Comparison of ENCODE assay signal across 9 cellular contexts in genomic region chr19:1490020-1490310, GRCh38. TPM values are rescaled to one million over a fixed set of nuclear protein-coding genes. Genes with fewer than 3 reads are reported as not detected.
DNase-seq lines count a peak whose midpoint lies in the region; ATAC-seq, FAIRE-seq and TF ChIP-seq lines count a peak whose summit lies in the region.
"Had no signal": no experiment of that assay in that cellular context is flagged by ENCODE, and none has a peak within 500 bp of the region (broad histone marks: within the 10 kb centered on the region; RNA-seq: fewer than 3 reads in every experiment).

No MANE protein-coding gene starts in this region.

- intact Hi-C loops in CD8-positive, alpha-beta T cell (cut with DNase I, micrococcal nuclease) = loop anchor here (1.0 to 10.0 kb wide), 11 partner anchors 11 to 693 kb away; partner anchors contain the start of genes C19orf25 (in 2 of the 2), DAZAP1 (in 2 of the 2), TCF3 (in 2 of the 2) and FAM174C (in 1 of the 2)
- intact Hi-C loops in endothelial cell of umbilical vein (cut with micrococcal nuclease) = loop anchor here (1.0 to 2.0 kb wide), 2 partner anchors 11 to 19 kb away; partner anchors contain the start of gene C19orf25

- H3K79me2 ChIP-seq in endothelial cell of umbilical vein (ENCODE audit: control insufficient read depth, insufficient read depth, low read length) (no peaks in the 10 kb centered on the region), osteoblast (ENCODE audit: insufficient read depth, low read length) (no peaks in the 10 kb centered on the region)

- no TSS peak for BruUV-seq in endothelial cell of umbilical vein (replicated peaks; lab: Mats Ljungman, UMichigan)

- H3K4me3 Mint-ChIP-seq in CD8-positive, alpha-beta T cell = peak overlapping the region; percentile 90

- peak overlapping the region; percentile 71 for H3K4me3 ChIP-seq in CD8-positive, alpha-beta T cell (ENCODE audit: low read depth, low read length)
- H3K4me3 ChIP-seq in NB4 (ENCODE audit: low read depth, low read length) = peak overlapping the region; percentile 21
- peak overlapping the region; percentile 9 to 51 (median 11) for H3K4me3 ChIP-seq in endothelial cell of umbilical vein (replicated peaks in 1 of 3; ENCODE audit: insufficient read depth in 1 of 3, low read depth in 1 of 3, low read length in 3 of 3)
- peak overlapping the region; percentile 76 for H3K4me3 ChIP-seq in osteoblast (ENCODE audit: insufficient read depth, low read length)

- CTCF ChIA-PET in CD8-positive, alpha-beta T cell (lab: Charles Lee) = no interaction called here
- CTCF ChIA-PET in endothelial cell of umbilical vein (lab: Charles Lee) = interaction anchor here (2.0 kb wide), 1 partner anchor 12 kb away, joined by 8 read pairs; no protein-coding TSS in a partner anchor

- peaks cover 16% of the 10 kb centered on the region for H3K4me1 Mint-ChIP-seq in CD8-positive, alpha-beta T cell (ENCODE audit: low read depth)

- H3K27ac ChIP-seq in CD8-positive, alpha-beta T cell (ENCODE audit: low read depth, low read length) = no peak overlapping the region
- H3K27ac ChIP-seq in endothelial cell of umbilical vein (ENCODE audit: insufficient read depth, low read depth, low read length) (no peak overlapping the region), osteoblast (ENCODE audit: low read depth, low read length) (no peak overlapping the region)

- H3K27ac Mint-ChIP-seq in CD8-positive, alpha-beta T cell = no peak overlapping the region

- H3K27me3 Mint-ChIP-seq in CD8-positive, alpha-beta T cell (ENCODE audit: low read depth) = no peaks in the 10 kb centered on the region

- H3K36me3 Mint-ChIP-seq in CD8-positive, alpha-beta T cell = no peaks in the 10 kb centered on the region

- POLR2A ChIA-PET in CD8-positive, alpha-beta T cell (lab: Charles Lee) = interaction anchor here (0.9 kb wide), 1 partner anchor 236 kb away, joined by 3 read pairs; no protein-coding TSS in a partner anchor
- POLR2A ChIA-PET in endothelial cell of umbilical vein (lab: Charles Lee) = no interaction called here

- H3K9me3 Mint-ChIP-seq in CD8-positive, alpha-beta T cell = no peaks in the 10 kb centered on the region

- no peak for FAIRE-seq in endothelial cell of umbilical vein (lab: Jason Lieb, UNC)

- no peak for ATAC-seq in CD8-positive, alpha-beta T cell

- dilution Hi-C loops in endothelial cell of umbilical vein (cut with MboI; ENCODE audit: extremely low pct_ligation_motif_present, low sequenced_read_pairs) = no loop called here

- DNase-seq in CD8-positive, alpha-beta T cell = no peak
- DNase-seq in NB4 (ENCODE audit: low read depth) = no peak
- DNase-seq in endothelial cell of umbilical vein (ENCODE audit: low read depth, low spot score) = no peak
- no peak for DNase-seq in osteoblast (ENCODE audit: insufficient read length, low spot score, missing footprints)
- DNase-seq in islet precursor cell = no peak
- DNase-seq in GM13976 (ENCODE audit: low spot score) = no peak
- no peak for DNase-seq in NCI-H2171 treated with DMSO at 0.1 percent for 48 hours (lab: John Stamatoyannopoulos, UW)
- no peak for DNase-seq in NCI-H2107 (lab: John Stamatoyannopoulos, UW)

- peaks cover 15% of the 10 kb centered on the region for H3K4me1 ChIP-seq in CD8-positive, alpha-beta T cell (ENCODE audit: insufficient read depth, low read length)
- peaks cover 10% of the 10 kb centered on the region for H3K4me1 ChIP-seq in endothelial cell of umbilical vein (ENCODE audit: control insufficient read depth, extremely low read depth, insufficient read depth, low read length)
- H3K4me1 ChIP-seq in osteoblast (ENCODE audit: insufficient read depth, low read length) = no peaks in the 10 kb centered on the region

- in situ Hi-C loops in GM13976 (cut with MboI; ENCODE audit: low sequenced_read_pairs, unreplicated experiment) = no loop called here

- H3K27me3 ChIP-seq in CD8-positive, alpha-beta T cell (ENCODE audit: insufficient read depth, low read length) = no peaks in the 10 kb centered on the region
- H3K27me3 ChIP-seq in endothelial cell of umbilical vein (ENCODE audit: control insufficient read depth in 2 of 2, insufficient read depth in 2 of 2, low read length in 2 of 2) (peaks cover 0 to 6% of the 10 kb centered on the region in 2 experiments), osteoblast (ENCODE audit: insufficient read depth, low read length) (peaks cover 10% of the 10 kb centered on the region)

- no peaks in the 10 kb centered on the region for H3K36me3 ChIP-seq in CD8-positive, alpha-beta T cell (ENCODE audit: insufficient read depth, low read length)
- H3K36me3 ChIP-seq in endothelial cell of umbilical vein (ENCODE audit: control insufficient read depth in 2 of 2, extremely low read depth in 1 of 2, insufficient read depth in 2 of 2, low read length in 2 of 2) (no peaks in the 10 kb centered on the region), osteoblast (ENCODE audit: insufficient read depth, low read length) (no peaks in the 10 kb centered on the region)

- H3K9ac ChIP-seq in endothelial cell of umbilical vein (replicated peaks; ENCODE audit: extremely low read depth, insufficient read depth, low read length) = no peak overlapping the region

- no peak for TF ChIP-seq CTCF in CD8-positive, alpha-beta T cell (IDR thresholded peaks at IDR 0.05)
- TF ChIP-seq CTCF in NB4 (IDR thresholded peaks at IDR 0.05; ENCODE audit: low read depth, low read length) (no peak), endothelial cell of umbilical vein (IDR thresholded peaks at IDR 0.05; ENCODE audit: extremely low read depth in 1 of 2, insufficient read depth in 1 of 2, low read depth in 1 of 2, low read length in 2 of 2) (no peak), osteoblast (IDR thresholded peaks at IDR 0.05; ENCODE audit: extremely low read depth, low read depth, low read length) (no peak), GM13976 (IDR thresholded peaks at IDR 0.05; ENCODE audit: borderline replicate concordance, control extremely low read depth, extremely low read depth, insufficient read depth, missing control alignments) (no peak)

- peak overlapping the region; percentile 66 for H2AFZ ChIP-seq in endothelial cell of umbilical vein (ENCODE audit: low read depth, low read length)
- peak overlapping the region; percentile 99 for H2AFZ ChIP-seq in osteoblast (ENCODE audit: low read length)

- H3K4me2 ChIP-seq in endothelial cell of umbilical vein (ENCODE audit: insufficient read depth, low read length) (peak overlapping the region; percentile 37), osteoblast (ENCODE audit: insufficient read depth, low read length) (peak overlapping the region; percentile 97)

- no peaks in the 10 kb centered on the region for H3K9me3 ChIP-seq in CD8-positive, alpha-beta T cell (ENCODE audit: low read length)
- no peaks in the 10 kb centered on the region for H3K9me3 ChIP-seq in endothelial cell of umbilical vein (replicated peaks; ENCODE audit: control insufficient read depth, insufficient read depth, low read length)
- H3K9me3 ChIP-seq in osteoblast (ENCODE audit: low read depth, low read length) = no peaks in the 10 kb centered on the region

- TF ChIP-seq POLR2A in NB4 (IDR thresholded peaks at IDR 0.05; ENCODE audit: extremely low read depth, insufficient read length) = peak; percentile 32
- peak; percentile 20 for TF ChIP-seq POLR2A in endothelial cell of umbilical vein (IDR thresholded peaks at IDR 0.05; ENCODE audit: low read depth, low read length)

- H4K20me1 ChIP-seq in endothelial cell of umbilical vein (replicated peaks; ENCODE audit: control insufficient read depth, extremely low read depth, insufficient read depth, low read length) (no peaks in the 10 kb centered on the region), osteoblast (ENCODE audit: insufficient read depth, low read length) (no peaks in the 10 kb centered on the region)

- H3K9me1 ChIP-seq in endothelial cell of umbilical vein (replicated peaks; ENCODE audit: control insufficient read depth, extremely low read depth, insufficient read depth, low read length) = no peaks in the 10 kb centered on the region

RNA-seq across cellular contexts. Expression of gene PCSK4, which starts 0.2 kb away (rescaled TPM):
- total RNA-seq in CD8-positive, alpha-beta T cell = 1 to 10 TPM; 5.4 to 6.1 TPM
- total RNA-seq in endothelial cell of umbilical vein (0.92 and 1.2 TPM in 2 replicates), osteoblast (1.4 and 2.4 TPM in 2 replicates)
- 1.7 TPM in 2 replicates for polyA plus RNA-seq in endothelial cell of umbilical vein
- polyA plus RNA-seq in endothelial cell of umbilical vein (2011; cell fraction: cytosol; rRNA removed) = 0.41 and 0.48 TPM in 2 replicates
- 5.9 and 7.2 TPM in 2 replicates for polyA plus RNA-seq in endothelial cell of umbilical vein (2011; cell fraction: nucleus; rRNA removed)
- polyA plus RNA-seq in endothelial cell of umbilical vein (2012) = 0.96 and 2.2 TPM in 2 replicates
- polyA minus RNA-seq in endothelial cell of umbilical vein = 1.2 and 1.4 TPM in 2 replicates
- polyA minus RNA-seq in endothelial cell of umbilical vein (2011; cell fraction: cytosol; rRNA and poly(A)+ RNA removed) = 0.61 TPM
- 0.38 and 1.1 TPM in 2 replicates for polyA minus RNA-seq in endothelial cell of umbilical vein (2011; cell fraction: nucleus; rRNA and poly(A)+ RNA removed)

RNA-seq across cellular contexts. Expression of gene REEP6, which starts 1.0 kb away (rescaled TPM):
- total RNA-seq in CD8-positive, alpha-beta T cell = 1 to 10 TPM; 2.0 to 2.5 TPM
- total RNA-seq in endothelial cell of umbilical vein (1.5 and 1.8 TPM in 2 replicates), osteoblast (1.2 and 1.8 TPM in 2 replicates)
- polyA plus RNA-seq in endothelial cell of umbilical vein = 1.3 and 1.5 TPM in 2 replicates
- 0.56 TPM in 2 replicates for polyA plus RNA-seq in endothelial cell of umbilical vein (2011; cell fraction: cytosol; rRNA removed)
- 0.21 and 0.56 TPM in 2 replicates for polyA plus RNA-seq in endothelial cell of umbilical vein (2011; cell fraction: nucleus; rRNA removed)
- polyA plus RNA-seq in endothelial cell of umbilical vein (2012) = 2.0 and 3.6 TPM in 2 replicates
- polyA minus RNA-seq in endothelial cell of umbilical vein = 0.49 and 1.5 TPM in 2 replicates
- 5.2 TPM for polyA minus RNA-seq in endothelial cell of umbilical vein (2011; cell fraction: cytosol; rRNA and poly(A)+ RNA removed)
- not detected in 2 replicates for polyA minus RNA-seq in endothelial cell of umbilical vein (2011; cell fraction: nucleus; rRNA and poly(A)+ RNA removed)

RNA-seq across cellular contexts. Expression of gene C19orf25, which starts 10.9 kb away (rescaled TPM):
- 10 to 100 TPM; 11.9 to 12.1 TPM for total RNA-seq in CD8-positive, alpha-beta T cell
- total RNA-seq in endothelial cell of umbilical vein = 28.0 and 29.0 TPM in 2 replicates
- 34.6 and 40.3 TPM in 2 replicates for polyA plus RNA-seq in endothelial cell of umbilical vein
- polyA plus RNA-seq in endothelial cell of umbilical vein (2011; cell fraction: cytosol; rRNA removed) = 21.2 and 27.3 TPM in 2 replicates
- 20.9 TPM in 2 replicates for polyA plus RNA-seq in endothelial cell of umbilical vein (2011; cell fraction: nucleus; rRNA removed)
- polyA plus RNA-seq in endothelial cell of umbilical vein (2012) = 10.8 and 16.6 TPM in 2 replicates
- polyA minus RNA-seq in endothelial cell of umbilical vein = 7.0 and 9.5 TPM in 2 replicates
- 19.0 TPM for polyA minus RNA-seq in endothelial cell of umbilical vein (2011; cell fraction: cytosol; rRNA and poly(A)+ RNA removed)
- polyA minus RNA-seq in endothelial cell of umbilical vein (2011; cell fraction: nucleus; rRNA and poly(A)+ RNA removed) = 9.1 and 11.3 TPM in 2 replicates
- 28.9 and 30.0 TPM in 2 replicates for total RNA-seq in osteoblast

RNA-seq across cellular contexts. Expression of gene ADAMTSL5, which starts 22.9 kb away (rescaled TPM):
- 1 to 10 TPM; 1.9 to 2.8 TPM for total RNA-seq in CD8-positive, alpha-beta T cell
- not detected in 2 replicates for total RNA-seq in endothelial cell of umbilical vein
- 0.07 TPM in 1 of 2 replicates, not detected in the other for polyA plus RNA-seq in endothelial cell of umbilical vein
- polyA plus RNA-seq in endothelial cell of umbilical vein (2011; cell fraction: cytosol; rRNA removed) = 0.01 TPM in 1 of 2 replicates, not detected in the other
- polyA plus RNA-seq in endothelial cell of umbilical vein (2011; cell fraction: nucleus; rRNA removed) = not detected in 2 replicates
- polyA plus RNA-seq in endothelial cell of umbilical vein (2012) = not detected in 2 replicates
- 0.08 TPM in 1 of 2 replicates, not detected in the other for polyA minus RNA-seq in endothelial cell of umbilical vein
- 21.5 TPM for polyA minus RNA-seq in endothelial cell of umbilical vein (2011; cell fraction: cytosol; rRNA and poly(A)+ RNA removed)
- polyA minus RNA-seq in endothelial cell of umbilical vein (2011; cell fraction: nucleus; rRNA and poly(A)+ RNA removed) = not detected in 2 replicates
- 0.29 and 1.1 TPM in 2 replicates for total RNA-seq in osteoblast
- total RNA-seq: occipital lobe had no signal

RNA-seq across cellular contexts. Expression of gene PLK5, which starts 33.9 kb away (rescaled TPM):
- total RNA-seq in CD8-positive, alpha-beta T cell = not detected
- total RNA-seq in endothelial cell of umbilical vein (not detected in 2 replicates), osteoblast (under 0.01 TPM in 1 of 2 replicates, not detected in the other)
- not detected in 2 replicates for polyA plus RNA-seq in endothelial cell of umbilical vein
- not detected in 2 replicates for polyA plus RNA-seq in endothelial cell of umbilical vein (2011; cell fraction: cytosol; rRNA removed)
- 0.07 TPM in 1 of 2 replicates, not detected in the other for polyA plus RNA-seq in endothelial cell of umbilical vein (2011; cell fraction: nucleus; rRNA removed)
- 0.19 TPM in 1 of 2 replicates, not detected in the other for polyA plus RNA-seq in endothelial cell of umbilical vein (2012)
- polyA minus RNA-seq in endothelial cell of umbilical vein = not detected in 2 replicates
- polyA minus RNA-seq in endothelial cell of umbilical vein (2011; cell fraction: cytosol; rRNA and poly(A)+ RNA removed) = not detected
- not detected in 2 replicates for polyA minus RNA-seq in endothelial cell of umbilical vein (2011; cell fraction: nucleus; rRNA and poly(A)+ RNA removed)
- total RNA-seq: occipital lobe had no signal

Comparison
In these comparisons a context has a peak if more than half of its experiments do, and no peak if none do; other contexts are left out.
1. H3K4me3 ChIP-seq: peak in every context shown above with its lines; median percentile 76 in osteoblast; 71 in CD8-positive, alpha-beta T cell; 21 in NB4; 11 in endothelial cell of umbilical vein.